ENCODE assay signal across 13 cellular contexts in the genomic region with DNA sequence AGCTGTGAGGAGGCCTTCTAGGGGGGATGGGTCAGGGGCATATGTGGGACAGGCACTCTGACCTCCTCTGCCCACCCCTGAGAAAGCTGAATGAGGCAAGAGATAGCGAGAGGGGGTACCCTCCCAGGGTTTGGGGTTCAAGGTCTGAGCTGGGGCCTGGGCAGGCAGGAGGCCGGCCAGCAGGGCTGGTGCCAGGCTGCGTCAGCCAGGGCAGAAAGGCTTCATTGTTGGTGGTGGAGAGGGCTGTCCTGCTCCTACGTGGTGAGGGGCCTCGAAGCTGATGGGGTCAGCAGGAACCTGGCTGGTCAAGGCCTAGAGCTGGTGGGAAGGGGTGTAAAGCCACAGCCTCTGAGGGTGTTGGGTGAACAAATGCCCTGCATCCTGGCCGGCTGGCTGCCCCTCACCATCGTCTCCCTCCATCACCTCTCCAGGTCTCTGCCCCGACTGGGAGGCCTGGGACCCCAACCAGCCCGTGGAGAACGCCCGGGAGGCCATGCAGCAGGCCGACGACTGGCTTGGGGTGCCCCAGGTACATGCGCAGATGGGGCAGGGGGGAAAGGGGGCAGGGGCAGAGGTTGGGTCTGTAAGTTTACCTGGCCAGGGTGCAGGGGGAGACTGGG. TPM values are rescaled to one million over a fixed set of nuclear protein-coding genes. Genes with fewer than 3 reads are reported as not detected.
DNase-seq lines count a peak whose midpoint lies in the region; ATAC-seq, FAIRE-seq and TF ChIP-seq lines count a peak whose summit lies in the region.
"Had no signal": no experiment of that assay in that cellular context is flagged by ENCODE, and none has a peak within 500 bp of the region (broad histone marks: within the 10 kb centered on the region; RNA-seq: fewer than 3 reads in every experiment).

No MANE protein-coding gene starts in this region.

- no TSS peak for BruUV-seq in K562 (replicated peaks; lab: Mats Ljungman, UMichigan)

- H3K27me3 ChIP-seq in K562 (ENCODE audit: control insufficient read depth in 2 of 2, insufficient read depth in 2 of 2, low read length in 2 of 2) (no peaks in the 10 kb centered on the region), rectal smooth muscle tissue (ENCODE audit: control insufficient read depth, insufficient read depth, low read length) (peaks cover under 1% of the 10 kb centered on the region)
- no peaks in the 10 kb centered on the region for H3K27me3 ChIP-seq in CD4-positive, alpha-beta memory T cell (ENCODE audit: insufficient read depth, low read length)

- no peaks in the 10 kb centered on the region for H3K9me3 ChIP-seq in K562 (replicated peaks; ENCODE audit: control insufficient read depth, insufficient read depth, low read depth, low read length)
- H3K9me3 ChIP-seq in kidney (ENCODE audit: control insufficient read depth in 1 of 2, low read length in 2 of 2) = no peaks in the 10 kb centered on the region
- no peaks in the 10 kb centered on the region for H3K9me3 ChIP-seq in CD4-positive, alpha-beta memory T cell (ENCODE audit: control insufficient read depth in 1 of 2, low read length in 2 of 2)
- H3K9me3 ChIP-seq: Caco-2, neutrophil had no signal

- H3K27ac ChIP-seq in K562 (ENCODE audit: extremely low read depth, low read depth, low read length) (no peak overlapping the region), kidney (ENCODE audit: low read depth in 2 of 2, low read length in 2 of 2) (no peak overlapping the region), rectal smooth muscle tissue (ENCODE audit: low read depth, low read length) (peak overlapping the region; percentile 98)
- no peak overlapping the region for H3K27ac ChIP-seq in CD4-positive, alpha-beta memory T cell (ENCODE audit: low read depth, low read length)
- H3K27ac ChIP-seq: neutrophil had no signal

- H3K36me3 Mint-ChIP-seq in activated CD4-positive, alpha-beta T cell treated with anti-CD3 and anti-CD28 coated beads for 36 hours (ENCODE audit: low read depth) = no peaks in the 10 kb centered on the region
- no peaks in the 10 kb centered on the region for H3K36me3 Mint-ChIP-seq in CD4-positive, alpha-beta memory T cell
- H3K36me3 Mint-ChIP-seq: activated naive CD4-positive, alpha-beta T cell treated with anti-CD3 and anti-CD28 coated beads, Interleukin-2, amount 50 U/mL, for 72 hours had no signal

- WGBS in K562 (ENCODE audit: insufficient coverage, low coverage, missing lambda C conversion rate) = 92% methylated on average over 14 of the region's 14 CpGs

- TF ChIP-seq CTCF in K562 (IDR thresholded peaks at IDR 0.05 in 2 of 3, conservative IDR thresholded peaks at IDR 0.05 in 1 of 3; ENCODE audit: insufficient read depth in 2 of 3, low read depth in 1 of 3, low read length in 3 of 3) (no peak), kidney (IDR thresholded peaks at IDR 0.05; ENCODE audit: borderline replicate concordance, extremely low read depth, insufficient read depth) (no peak)

- DNase-seq in Ammon's horn (ENCODE audit: low spot score) (peak; percentile 81), K562 (ENCODE audit: extremely low read depth in 1 of 4, low spot score in 3 of 4) (no peak), kidney (peak; percentile 61), NCI-H1694 treated with DMSO at 0.1 percent for 48 hours (lab: John Stamatoyannopoulos, UW) (no peak)
- no peak for DNase-seq in activated CD4-positive, alpha-beta T cell treated with anti-CD3 and anti-CD28 coated beads for 36 hours
- no peak for DNase-seq in CD4-positive, alpha-beta memory T cell
- DNase-seq: Caco-2, NCI-H1092, NCI-H2171 treated with DMSO at 0.1 percent for 48 hours had no signal

- CTCF ChIA-PET in K562 (lab: Yijun Ruan, JAX; ENCODE audit: low intra/inter-chr PET ratio) = no interaction called here
- CTCF ChIA-PET in activated CD4-positive, alpha-beta T cell treated with anti-CD3 and anti-CD28 coated beads for 36 hours (lab: Charles Lee) = interaction anchor here (1.3 to 2.5 kb wide), 2 partner anchors 11 to 47 kb away, joined by 3 to 9 read pairs; no protein-coding TSS in a partner anchor
- CTCF ChIA-PET in CD4-positive, alpha-beta memory T cell (lab: Charles Lee; ENCODE audit: partially characterized antibody) = interaction anchor here (0.5 to 2.6 kb wide), 2 partner anchors 25 to 47 kb away, joined by 3 to 16 read pairs; no protein-coding TSS in a partner anchor

- peaks cover under 1% of the 10 kb centered on the region for H3K4me1 Mint-ChIP-seq in activated CD4-positive, alpha-beta T cell treated with anti-CD3 and anti-CD28 coated beads for 36 hours
- peaks cover 0 to 3% (median 0%) of the 10 kb centered on the region in 4 donors for H3K4me1 Mint-ChIP-seq in CD4-positive, alpha-beta memory T cell

- peaks cover under 1% of the 10 kb centered on the region for H3K27me3 Mint-ChIP-seq in activated CD4-positive, alpha-beta T cell treated with anti-CD3 and anti-CD28 coated beads for 36 hours
- H3K27me3 Mint-ChIP-seq in CD4-positive, alpha-beta memory T cell = peaks cover 3% of the 10 kb centered on the region in 2 donors

- POLR2A ChIA-PET in K562 (lab: Yijun Ruan, JAX) = interaction anchor here (0.7 to 1.8 kb wide), 7 partner anchors 8 to 112 kb away, joined by 3 to 7 read pairs (median 6); no protein-coding TSS in a partner anchor
- POLR2A ChIA-PET in activated CD4-positive, alpha-beta T cell treated with anti-CD3 and anti-CD28 coated beads for 36 hours (lab: Charles Lee) = no interaction called here
- POLR2A ChIA-PET in CD4-positive, alpha-beta memory T cell (lab: Charles Lee; ENCODE audit: partially characterized antibody) = no interaction called here

- no peak for TF ChIP-seq RAD21 in K562 (CRISPR knock-in tag; conservative IDR thresholded peaks at IDR 0.05 in 1 of 2, IDR thresholded peaks at IDR 0.05 in 1 of 2)

- TF ChIP-seq EP300 in K562 (IDR thresholded peaks at IDR 0.05; ENCODE audit: low read length) = no peak

- H3K9me1 ChIP-seq in K562 (ENCODE audit: control insufficient read depth, insufficient read depth, low read length) = no peaks in the 10 kb centered on the region

- H3K27ac Mint-ChIP-seq in activated CD4-positive, alpha-beta T cell treated with anti-CD3 and anti-CD28 coated beads for 36 hours = no peak overlapping the region
- H3K27ac Mint-ChIP-seq in CD4-positive, alpha-beta memory T cell = no peak overlapping the region
- H3K27ac Mint-ChIP-seq: activated naive CD4-positive, alpha-beta T cell treated with anti-CD3 and anti-CD28 coated beads, Interleukin-2, amount 50 U/mL, for 72 hours had no signal

- H3K36me3 ChIP-seq in K562 (ENCODE audit: control insufficient read depth, insufficient read depth, low read length) (peaks cover 90% of the 10 kb centered on the region; the same call in 2 of the 3 replicates), kidney (ENCODE audit: control insufficient read depth in 1 of 2, insufficient read depth in 2 of 2, low read length in 2 of 2) (no peaks in the 10 kb centered on the region), rectal smooth muscle tissue (ENCODE audit: control insufficient read depth, insufficient read depth, low read length) (peaks cover 23% of the 10 kb centered on the region)
- H3K36me3 ChIP-seq in CD4-positive, alpha-beta memory T cell (ENCODE audit: insufficient read depth, low read length) = no peaks in the 10 kb centered on the region
- H3K36me3 ChIP-seq: neutrophil had no signal

- H3K4me1 ChIP-seq in K562 (replicated peaks in 1 of 2; ENCODE audit: control insufficient read depth in 2 of 2, insufficient read depth in 2 of 2, low read length in 2 of 2) (peaks cover 16 to 66% of the 10 kb centered on the region in 2 experiments), kidney (ENCODE audit: control insufficient read depth in 1 of 2, insufficient read depth in 1 of 2, low read depth in 1 of 2, low read length in 2 of 2) (no peaks in the 10 kb centered on the region), rectal smooth muscle tissue (ENCODE audit: control insufficient read depth, insufficient read depth, low read length) (peaks cover 31% of the 10 kb centered on the region)
- no peaks in the 10 kb centered on the region for H3K4me1 ChIP-seq in CD4-positive, alpha-beta memory T cell (ENCODE audit: insufficient read depth, low read length)

- H2AFZ ChIP-seq in K562 (ENCODE audit: low read depth, low read length) = no peak overlapping the region

- no peak overlapping the region for H3K4me3 ChIP-seq in K562
- H3K4me3 ChIP-seq in kidney (ENCODE audit: low read length in 2 of 2) = no peak overlapping the region
- H3K4me3 ChIP-seq in rectal smooth muscle tissue (ENCODE audit: low read length) = no peak overlapping the region
- H3K4me3 ChIP-seq in CD4-positive, alpha-beta memory T cell (ENCODE audit: low read length in 2 of 2) = no peak overlapping the region

- no peak overlapping the region for H3K4me3 Mint-ChIP-seq in activated CD4-positive, alpha-beta T cell treated with anti-CD3 and anti-CD28 coated beads for 36 hours
- no peak overlapping the region for H3K4me3 Mint-ChIP-seq in CD4-positive, alpha-beta memory T cell

- intact Hi-C loops in K562 (cut with micrococcal nuclease) (no loop called here), kidney (cut with DNase I) (no loop called here)
- intact Hi-C loops in activated CD4-positive, alpha-beta T cell treated with anti-CD3 and anti-CD28 coated beads for 36 hours (cut with DNase I, micrococcal nuclease) = no loop called here
- intact Hi-C loops in CD4-positive, alpha-beta memory T cell (cut with micrococcal nuclease) = no loop called here

- H3K9ac ChIP-seq in K562 (ENCODE audit: insufficient read depth in 1 of 2, low read depth in 2 of 2, low read length in 2 of 2) = peak overlapping the region in 1 of 2 experiments; percentile 11; a peak in 1 of 4 replicates
- no peak overlapping the region for H3K9ac ChIP-seq in kidney (ENCODE audit: low read length in 2 of 2)
- H3K9ac ChIP-seq in rectal smooth muscle tissue (ENCODE audit: low read length) = no peak overlapping the region

- FAIRE-seq in K562 (lab: Jason Lieb, UNC) = no peak
- no peak for FAIRE-seq in kidney (lab: Jason Lieb, UNC)

- no peak overlapping the region for H3K4me2 ChIP-seq in K562 (ENCODE audit: insufficient read depth, low read length)

- peaks cover 12% of the 10 kb centered on the region; the same call in 1 of the 2 replicates for H4K20me1 ChIP-seq in K562 (replicated peaks; ENCODE audit: control insufficient read depth, insufficient read depth, low read length)

- in situ Hi-C loops in K562 (cut with MboI) = no loop called here

- no peaks in the 10 kb centered on the region for H3K9me3 Mint-ChIP-seq in activated CD4-positive, alpha-beta T cell treated with anti-CD3 and anti-CD28 coated beads for 36 hours (ENCODE audit: low read depth)
- H3K9me3 Mint-ChIP-seq in CD4-positive, alpha-beta memory T cell = no peaks in the 10 kb centered on the region
- H3K9me3 Mint-ChIP-seq: activated naive CD4-positive, alpha-beta T cell treated with anti-CD3 and anti-CD28 coated beads, Interleukin-2, amount 50 U/mL, for 72 hours had no signal

- ATAC-seq in K562 (no peak), HG03196 (IDR thresholded peaks at IDR 0.05; ENCODE audit: unreplicated experiment) (no peak)
- no peak for ATAC-seq in activated CD4-positive, alpha-beta T cell treated with anti-CD3 and anti-CD28 coated beads for 36 hours
- ATAC-seq: activated naive CD4-positive, alpha-beta T cell treated with anti-CD3 and anti-CD28 coated beads, Interleukin-2, amount 50 U/mL, for 72 hours had no signal

- no peak for TF ChIP-seq POLR2A in K562 (conservative IDR thresholded peaks at IDR 0.05)

- H3K79me2 ChIP-seq in K562 (ENCODE audit: control insufficient read depth, insufficient read depth, low read length) = peaks cover 30% of the 10 kb centered on the region

RNA-seq across cellular contexts. Expression of gene FLNC, which starts 6.6 kb away (rescaled TPM):
- total RNA-seq in K562 (2011; cell fraction: chromatin; rRNA removed; ENCODE audit: low replicate concordance) = 62.5 and 206 TPM in 2 replicates
- total RNA-seq in K562 (2011; cell fraction: nucleolus; rRNA removed) = 132 and 134 TPM in 2 replicates
- 72.1 and 81.0 TPM in 2 replicates for total RNA-seq in K562 (2011; cell fraction: nucleoplasm; rRNA removed)
- total RNA-seq in K562 (2014; rRNA removed) (60.7 and 94.5 TPM in 2 replicates), K562 (2014; rRNA removed; fragmentation: Illumina TruSeq; extraction: Trizol) (11.4 and 18.2 TPM in 2 replicates), K562 (2015; rRNA removed; fragmentation: Illumina TruSeq; extraction: Trizol) (28.8 and 33.3 TPM in 2 replicates), K562 (2021) (148 and 155 TPM in 2 replicates), kidney (12.2 TPM)
- polyA plus RNA-seq in K562 (2011; rRNA removed) (10.3 and 11.4 TPM in 2 replicates), K562 (2014; fragmentation: Illumina TruSeq; extraction: Trizol) (32.8 and 55.3 TPM in 2 replicates), K562 (2014; fragmentation: Nextera tagmentation; extraction: Ambion mirVana) (1 to 10 TPM in 1 of 2 experiments, under 1 TPM in 1; 0.90 to 1.1 TPM), K562 (2014; rRNA removed) (29.0 and 34.7 TPM in 2 replicates), kidney (ENCODE audit: insufficient read depth, low read depth, low replicate concordance) (2.8 TPM)
- 11.4 and 26.8 TPM in 2 replicates for polyA plus RNA-seq in K562 (2011; cell fraction: cytosol; rRNA removed)
- polyA plus RNA-seq in K562 (2011; cell fraction: nucleus; rRNA removed) = 58.5 and 126 TPM in 2 replicates
- 66.6 and 106 TPM in 2 replicates for polyA plus RNA-seq in K562 (2012)
- 15.1 and 41.9 TPM in 2 replicates for polyA minus RNA-seq in K562 (2011; rRNA and poly(A)+ RNA removed)
- 127 and 146 TPM in 2 replicates for polyA minus RNA-seq in K562 (2011; cell fraction: cytosol; rRNA and poly(A)+ RNA removed)
- polyA minus RNA-seq in K562 (2011; cell fraction: nucleus; rRNA and poly(A)+ RNA removed) = 53.1 and 53.6 TPM in 2 replicates
- total RNA-seq in activated CD4-positive, alpha-beta T cell treated with anti-CD3 and anti-CD28 coated beads for 36 hours = under 1 TPM; 0.09 to 0.18 TPM
- total RNA-seq in CD4-positive, alpha-beta memory T cell = under 1 TPM in 1 of 2 experiments, not detected in 1; 0.06 TPM
- not detected for polyA plus RNA-seq in CD4-positive, alpha-beta memory T cell

RNA-seq across cellular contexts. Expression of gene ATP6V1F, which starts 25.8 kb away (rescaled TPM):
- 21.6 and 54.5 TPM in 2 replicates for total RNA-seq in K562 (2011; cell fraction: chromatin; rRNA removed; ENCODE audit: low replicate concordance)
- total RNA-seq in K562 (2011; cell fraction: nucleolus; rRNA removed) = 72.7 and 74.7 TPM in 2 replicates
- 70.9 and 89.2 TPM in 2 replicates for total RNA-seq in K562 (2011; cell fraction: nucleoplasm; rRNA removed)
- total RNA-seq in K562 (2014; rRNA removed) = 265 and 341 TPM in 2 replicates
- total RNA-seq in K562 (2014; rRNA removed; fragmentation: Illumina TruSeq; extraction: Trizol) = 174 and 206 TPM in 2 replicates
- total RNA-seq in K562 (2015; rRNA removed; fragmentation: Illumina TruSeq; extraction: Trizol) = 332 and 336 TPM in 2 replicates
- total RNA-seq in K562 (2021) = 378 and 393 TPM in 2 replicates
- 507 and 542 TPM in 2 replicates for polyA plus RNA-seq in K562 (2011; rRNA removed)
- polyA plus RNA-seq in K562 (2011; cell fraction: cytosol; rRNA removed) = 869 and 1,641 TPM in 2 replicates
- polyA plus RNA-seq in K562 (2011; cell fraction: nucleus; rRNA removed) = 256 and 267 TPM in 2 replicates
- 454 and 820 TPM in 2 replicates for polyA plus RNA-seq in K562 (2012)
- polyA plus RNA-seq in K562 (2014; fragmentation: Illumina TruSeq; extraction: Trizol) = 604 and 714 TPM in 2 replicates
- polyA plus RNA-seq in K562 (2014; fragmentation: Nextera tagmentation; extraction: Ambion mirVana) = 1,000 to 10,000 TPM in 1 of 2 experiments, 100 to 1,000 TPM in 1; 733 to 1,123 TPM
- polyA plus RNA-seq in K562 (2014; rRNA removed) = 568 and 645 TPM in 2 replicates
- polyA minus RNA-seq in K562 (2011; rRNA and poly(A)+ RNA removed) = 83.2 and 101 TPM in 2 replicates
- polyA minus RNA-seq in K562 (2011; cell fraction: cytosol; rRNA and poly(A)+ RNA removed) = 93.9 and 97.2 TPM in 2 replicates
- polyA minus RNA-seq in K562 (2011; cell fraction: nucleus; rRNA and poly(A)+ RNA removed) = 35.3 and 68.5 TPM in 2 replicates
- 161 TPM for total RNA-seq in kidney
- 684 TPM for polyA plus RNA-seq in kidney (ENCODE audit: insufficient read depth, low read depth, low replicate concordance)
- 100 to 1,000 TPM; 109 to 159 TPM for total RNA-seq in activated CD4-positive, alpha-beta T cell treated with anti-CD3 and anti-CD28 coated beads for 36 hours
- total RNA-seq in CD4-positive, alpha-beta memory T cell = 10 to 100 TPM; 74.6 to 75.5 TPM
- polyA plus RNA-seq in CD4-positive, alpha-beta memory T cell = 100 to 1,000 TPM; 274 to 392 TPM

RNA-seq across cellular contexts. Expression of gene CCDC136, which starts 45.1 kb away (rescaled TPM):
- total RNA-seq in K562 (2011; cell fraction: chromatin; rRNA removed; ENCODE audit: low replicate concordance) = 153 and 165 TPM in 2 replicates
- total RNA-seq in K562 (2011; cell fraction: nucleolus; rRNA removed) = 88.4 and 89.7 TPM in 2 replicates
- 120 and 159 TPM in 2 replicates for total RNA-seq in K562 (2011; cell fraction: nucleoplasm; rRNA removed)
- total RNA-seq in K562 (2014; rRNA removed) (17.0 and 23.5 TPM in 2 replicates), K562 (2014; rRNA removed; fragmentation: Illumina TruSeq; extraction: Trizol) (15.3 and 18.8 TPM in 2 replicates), K562 (2015; rRNA removed; fragmentation: Illumina TruSeq; extraction: Trizol) (27.6 and 28.7 TPM in 2 replicates), K562 (2021) (23.7 and 26.5 TPM in 2 replicates), kidney (4.2 TPM)
- polyA plus RNA-seq in K562 (2011; rRNA removed) (40.2 and 45.0 TPM in 2 replicates), K562 (2014; fragmentation: Illumina TruSeq; extraction: Trizol) (23.5 and 26.9 TPM in 2 replicates), K562 (2014; fragmentation: Nextera tagmentation; extraction: Ambion mirVana) (1 to 10 TPM; 2.4 TPM), K562 (2014; rRNA removed) (34.8 and 40.8 TPM in 2 replicates), kidney (ENCODE audit: insufficient read depth, low read depth, low replicate concordance) (1.4 TPM)
- 12.2 and 20.3 TPM in 2 replicates for polyA plus RNA-seq in K562 (2011; cell fraction: cytosol; rRNA removed)
- 165 and 172 TPM in 2 replicates for polyA plus RNA-seq in K562 (2011; cell fraction: nucleus; rRNA removed)
- polyA plus RNA-seq in K562 (2012) = 30.6 and 53.3 TPM in 2 replicates
- 31.9 and 36.9 TPM in 2 replicates for polyA minus RNA-seq in K562 (2011; rRNA and poly(A)+ RNA removed)
- polyA minus RNA-seq in K562 (2011; cell fraction: cytosol; rRNA and poly(A)+ RNA removed) = 9.3 and 17.3 TPM in 2 replicates
- 47.4 and 54.8 TPM in 2 replicates for polyA minus RNA-seq in K562 (2011; cell fraction: nucleus; rRNA and poly(A)+ RNA removed)
- total RNA-seq in activated CD4-positive, alpha-beta T cell treated with anti-CD3 and anti-CD28 coated beads for 36 hours = 1 to 10 TPM; 6.9 to 7.7 TPM
- total RNA-seq in CD4-positive, alpha-beta memory T cell = 10 to 100 TPM; 18.3 to 20.4 TPM
- 1 to 10 TPM in 1 of 2 donors, not detected in 1; 3.4 TPM for polyA plus RNA-seq in CD4-positive, alpha-beta memory T cell

Comparison
In these comparisons a context has a peak if more than half of its experiments do, and no peak if none do; other contexts are left out.
1. DNase-seq: peak in Ammon's horn (single experiment) and kidney (single experiment); none in K562 (0 of 4), NCI-H1694 treated with DMSO at 0.1 percent for 48 hours (single experiment), activated CD4-positive, alpha-beta T cell treated with anti-CD3 and anti-CD28 coated beads for 36 hours (single experiment) and CD4-positive, alpha-beta memory T cell (0 of 5).
2. RNA of gene FLNC, which starts 6.6 kb away (total RNA-seq): 11.4 to 206 TPM in K562 and 12.2 TPM in kidney (single experiment); 0.09 to 0.18 TPM in activated CD4-positive, alpha-beta T cell treated with anti-CD3 and anti-CD28 coated beads for 36 hours and 0.06 TPM in CD4-positive, alpha-beta memory T cell; every median in the first group is over 10 times any median in the second.